Comparison of ENCODE assay signal across 8 cellular contexts in the genomic region with DNA sequence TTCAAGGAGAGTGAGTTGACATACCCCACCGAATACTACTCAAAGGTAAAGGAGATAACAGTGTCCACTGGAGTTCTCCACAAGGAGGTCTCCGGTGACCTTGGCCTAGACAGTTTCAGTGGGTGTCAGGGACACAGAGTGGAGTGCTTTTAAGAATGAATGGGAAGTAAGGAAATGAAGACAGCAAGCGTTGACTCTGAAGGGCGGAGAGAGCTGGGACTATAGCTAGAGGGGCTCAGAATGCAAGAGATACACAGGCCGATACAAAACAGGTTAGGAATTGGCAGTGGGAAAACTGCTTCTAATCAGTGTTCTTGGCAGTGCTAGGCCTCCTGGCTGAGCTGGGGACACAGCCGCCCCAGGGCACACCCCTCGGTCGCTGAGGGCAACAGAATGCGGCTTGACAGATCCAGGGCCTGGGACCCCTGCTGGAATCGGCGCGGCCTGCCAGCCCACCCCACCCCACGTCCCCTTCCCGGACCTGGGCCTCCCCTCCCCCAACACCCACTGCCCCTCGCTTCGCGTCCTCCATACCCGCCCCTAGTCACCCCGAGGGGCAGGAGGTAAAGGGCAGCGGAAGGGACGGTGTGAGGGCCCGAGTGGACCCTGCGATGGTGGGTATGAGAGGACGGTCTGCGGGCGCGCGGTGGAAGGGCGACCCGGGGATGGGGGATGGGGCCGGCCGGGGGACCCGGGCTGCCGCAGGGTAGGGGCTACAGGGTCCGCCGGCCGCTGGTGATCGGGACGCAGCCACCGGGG. TPM values are rescaled to one million over a fixed set of nuclear protein-coding genes. Genes with fewer than 3 reads are reported as not detected.
DNase-seq lines count a peak whose midpoint lies in the region; ATAC-seq and TF ChIP-seq lines count a peak whose summit lies in the region.

No MANE protein-coding gene starts in this region.

- no peak for TF ChIP-seq CTCF in activated B cell treated with CpG ODN at 0.5 μM for 24 hours (IDR thresholded peaks at IDR 0.05)

- intact Hi-C loops in activated B cell treated with CpG ODN at 0.5 μM for 24 hours (cut with micrococcal nuclease), result loop anchor here (1.0 to 2.0 kb wide), 2 partner anchors 16 to 39 kb away; no protein-coding TSS in a partner anchor

- POLR2A ChIA-PET in activated B cell treated with CpG ODN at 0.5 μM for 24 hours (lab: Charles Lee), result interaction anchor here (0.7 to 3.2 kb wide), 11 partner anchors 8 to 194 kb away, joined by 3 to 29 read pairs (median 6); a partner anchor contains a TSS

- H3K9ac ChIP-seq in iPS-20b (ENCODE audit: low read depth, low read length) (peak overlapping the region; percentile 32; the same call in 1 of the 2 replicates), subcutaneous abdominal adipose tissue (ENCODE audit: low read length in 5 of 5) (peak overlapping the region in 4 of 5 donors; percentile 6 to 78 (median 60))

- H3K9me3 ChIP-seq in iPS-20b (ENCODE audit: insufficient read depth, low read depth, low read length) (no peaks in the 10 kb centered on the region), subcutaneous abdominal adipose tissue (ENCODE audit: control insufficient read depth in 5 of 5, low read length in 5 of 5) (no peaks in the 10 kb centered on the region)

- no peak overlapping the region for H3K27ac Mint-ChIP-seq in activated B cell treated with CpG ODN at 0.5 μM for 24 hours

- peaks cover 4% of the 10 kb centered on the region for H3K4me1 Mint-ChIP-seq in activated B cell treated with CpG ODN at 0.5 μM for 24 hours

- H3K27ac ChIP-seq in iPS-20b (ENCODE audit: low read length), result no peak overlapping the region
- no peak overlapping the region for H3K27ac ChIP-seq in subcutaneous abdominal adipose tissue (ENCODE audit: low read depth, low read length)

- H3K9me3 Mint-ChIP-seq in activated B cell treated with CpG ODN at 0.5 μM for 24 hours, result no peaks in the 10 kb centered on the region

- H3K36me3 Mint-ChIP-seq in activated B cell treated with CpG ODN at 0.5 μM for 24 hours (ENCODE audit: low read depth), result no peaks in the 10 kb centered on the region

- H3K4me1 ChIP-seq in iPS-20b (ENCODE audit: insufficient read depth, low read length), result peaks cover 2% of the 10 kb centered on the region; the same call in 1 of the 2 replicates
- H3K4me1 ChIP-seq in subcutaneous abdominal adipose tissue (ENCODE audit: control insufficient read depth in 5 of 5, insufficient read depth in 5 of 5, low read length in 5 of 5), result peaks cover 0 to 25% (median 16%) of the 10 kb centered on the region in 5 donors

- CTCF ChIA-PET in activated B cell treated with CpG ODN at 0.5 μM for 24 hours (lab: Charles Lee), result interaction anchor here (1.1 to 3.6 kb wide), 4 partner anchors 12 to 39 kb away, joined by 3 to 22 read pairs (median 6); no protein-coding TSS in a partner anchor

- peaks cover 20% of the 10 kb centered on the region for H3K27me3 Mint-ChIP-seq in activated B cell treated with CpG ODN at 0.5 μM for 24 hours

- no peaks in the 10 kb centered on the region for H3K36me3 ChIP-seq in iPS-20b (ENCODE audit: insufficient read depth, low read depth, low read length)
- H3K36me3 ChIP-seq in subcutaneous abdominal adipose tissue (ENCODE audit: control insufficient read depth in 5 of 5, insufficient read depth in 5 of 5, low read length in 5 of 5), result no peaks in the 10 kb centered on the region

- peaks cover 26% of the 10 kb centered on the region for H3K27me3 ChIP-seq in iPS-20b (ENCODE audit: insufficient read depth, low read length)
- H3K27me3 ChIP-seq in subcutaneous abdominal adipose tissue (ENCODE audit: control insufficient read depth in 5 of 5, insufficient read depth in 4 of 5, low read length in 5 of 5), result no peaks in the 10 kb centered on the region

- DNase-seq in stimulated activated CD4-positive, alpha-beta T cell treated with anti-CD3 and anti-CD28 coated beads, Interleukin-15, amount 100 ng/mL, for 24 hours, result peak; percentile 37
- no peak for DNase-seq in stimulated activated CD4-positive, alpha-beta T cell treated with anti-CD3 and anti-CD28 coated beads, Interleukin-2, amount 100 ng/mL, for 48 hours
- no peak for DNase-seq in activated B cell treated with CpG ODN at 0.5 μM for 24 hours
- no peak for DNase-seq in EL
- DNase-seq in SKM-1 (lab: John Stamatoyannopoulos, UW; ENCODE audit: unreplicated experiment), result no peak

- H3K4me3 ChIP-seq in iPS-20b (ENCODE audit: low read length), result peak overlapping the region; percentile 82
- H3K4me3 ChIP-seq in subcutaneous abdominal adipose tissue (ENCODE audit: low read depth in 1 of 5, low read length in 5 of 5), result peak overlapping the region in 4 of 5 donors; percentile 73 to 84 (median 78)

- no peak overlapping the region for H3K4me3 Mint-ChIP-seq in activated B cell treated with CpG ODN at 0.5 μM for 24 hours

- ATAC-seq in activated B cell treated with CpG ODN at 0.5 μM for 24 hours (ENCODE audit: low read depth), result peak; percentile 30
- no peak for ATAC-seq in GM21529 (IDR thresholded peaks at IDR 0.05; ENCODE audit: unreplicated experiment)

RNA-seq across cellular contexts. Expression of a gene that starts 0.5 kb away (rescaled TPM):
- total RNA-seq in activated B cell treated with CpG ODN at 0.5 μM for 24 hours, result 20.6 and 22.1 TPM in 2 replicates

RNA-seq across cellular contexts. Expression of a gene that starts 22.4 kb away (rescaled TPM):
- 0.40 TPM in 1 of 2 replicates, not detected in the other for total RNA-seq in activated B cell treated with CpG ODN at 0.5 μM for 24 hours

RNA-seq across cellular contexts. Expression of a gene that starts 28.1 kb away (rescaled TPM):
- 14.1 and 16.9 TPM in 2 replicates for total RNA-seq in activated B cell treated with CpG ODN at 0.5 μM for 24 hours

RNA-seq across cellular contexts. Expression of a gene that starts 55.4 kb away (rescaled TPM):
- 8.3 and 9.0 TPM in 2 replicates for total RNA-seq in activated B cell treated with CpG ODN at 0.5 μM for 24 hours
